24 cellular contexts compared by ENCODE assay signal in the genomic region with DNA sequence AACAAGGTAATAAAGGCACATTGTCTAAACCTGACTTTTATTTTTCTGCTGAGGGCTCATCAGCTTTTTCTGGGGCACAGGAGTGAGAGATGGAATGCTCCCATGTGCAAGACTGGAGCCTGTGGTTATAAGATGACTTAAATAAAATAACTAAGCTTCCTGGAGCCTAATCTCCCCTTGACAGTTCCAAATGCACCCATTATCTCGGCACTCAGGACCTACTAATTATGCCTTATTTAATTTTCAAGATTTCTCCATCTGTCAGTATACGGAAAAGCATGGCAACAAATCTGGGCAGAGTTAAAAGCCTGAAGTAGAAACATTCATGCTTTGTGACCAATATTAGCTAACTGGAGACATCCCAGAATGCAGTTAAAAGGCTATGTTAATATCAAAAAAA.
"Had no signal": no experiment of that assay in that cellular context is flagged by ENCODE, and none has a peak within 500 bp of the region (broad histone marks: within the 10 kb centered on the region; RNA-seq: fewer than 3 reads in every experiment).

No MANE protein-coding gene starts in this region.

- H3K36me3 ChIP-seq: gastrocnemius medialis, heart left ventricle, ovary, sigmoid colon, thoracic aorta, tibial nerve, upper lobe of left lung had no signal

- FAIRE-seq: kidney, urothelium cell line had no signal

- H3K27ac ChIP-seq: dorsolateral prefrontal cortex, gastrocnemius medialis, heart left ventricle, hepatocyte, ovary, psoas muscle, sigmoid colon, thoracic aorta, tibial nerve, upper lobe of left lung had no signal

- ATAC-seq: gastrocnemius medialis; heart left ventricle; left lobe of liver; natural killer cell; psoas muscle; right cardiac atrium; stimulated activated memory B cell treated with anti-CD40 and anti-IgM and Interleukin-4, amounts not matched to agents 10 μg/mL and 1 μg/mL and 100 μg/mL, for 72 hours; stimulated activated naive CD8-positive, alpha-beta T cell treated with anti-CD3 and anti-CD28 coated beads, Interleukin-15, Interleukin-2, amounts not matched to agents 100 U/mL and 50 U/mL, for 24 hours had no signal

- DNase-seq: dorsolateral prefrontal cortex; effector CD4-positive, alpha-beta T cell; foreskin fibroblast; gastrocnemius medialis; heart left ventricle; kidney; natural killer cell; occipital lobe; ovary; posterior cingulate gyrus; psoas muscle; right cardiac atrium; sigmoid colon; stimulated activated CD4-positive, alpha-beta T cell treated with anti-CD3 and anti-CD28 coated beads, Interleukin-4, amount 100 ng/mL, for 4 hours; stimulated activated naive CD8-positive, alpha-beta T cell treated with anti-CD3 and anti-CD28 coated beads, Interleukin-15, Interleukin-2, amounts not matched to agents 100 U/mL and 50 U/mL, for 24 hours; substantia nigra; upper lobe of left lung had no signal

- H3K4me3 ChIP-seq: dorsolateral prefrontal cortex, gastrocnemius medialis, heart left ventricle, hepatocyte, lung, ovary, psoas muscle, sigmoid colon, thoracic aorta, tibial nerve, upper lobe of left lung had no signal

- H2AFZ ChIP-seq: hepatocyte had no signal

- H3K4me2 ChIP-seq: hepatocyte had no signal

- H3K79me2 ChIP-seq: hepatocyte had no signal

- H3K9me3 ChIP-seq: gastrocnemius medialis, heart left ventricle, ovary, psoas muscle, sigmoid colon, thoracic aorta, tibial nerve, upper lobe of left lung had no signal

- H3K4me1 ChIP-seq: gastrocnemius medialis, heart left ventricle, psoas muscle, sigmoid colon, tibial nerve, upper lobe of left lung had no signal

- H3K27me3 ChIP-seq: gastrocnemius medialis, heart left ventricle, hepatocyte, ovary, sigmoid colon, tibial nerve, upper lobe of left lung had no signal
